In the genomic region with DNA sequence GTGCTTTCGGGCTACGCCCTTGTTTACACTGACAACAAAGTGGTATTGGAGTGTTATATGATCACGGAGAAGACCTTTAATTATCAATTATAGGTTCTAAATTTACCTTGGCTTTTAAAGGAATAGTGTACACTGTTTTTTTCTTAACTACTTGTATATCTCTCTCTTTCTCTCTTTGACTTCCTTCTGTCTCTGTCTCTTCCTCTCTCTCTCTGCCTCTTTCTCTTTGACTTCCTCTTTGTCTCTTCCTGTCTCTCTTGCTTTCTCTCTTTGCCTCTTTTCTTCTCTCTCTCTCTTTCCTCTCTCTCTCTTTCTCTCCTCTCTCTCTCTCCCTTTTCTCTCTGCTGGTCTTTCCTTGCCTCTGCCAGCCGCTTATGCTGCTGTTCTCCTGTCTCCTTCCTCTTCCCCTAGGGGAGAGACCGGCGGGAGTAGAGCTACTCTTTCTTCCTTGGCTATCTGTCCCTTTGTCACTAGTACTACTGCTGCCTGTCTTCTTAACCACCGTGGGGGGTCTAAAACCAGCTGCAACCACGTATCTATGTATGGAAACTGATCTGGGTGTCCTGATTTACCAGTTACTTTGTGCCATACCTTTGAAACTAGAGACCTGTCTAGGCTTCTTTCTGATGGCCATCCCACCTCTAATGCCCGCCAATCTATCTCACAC, we compare ENCODE assay signal across 1 cellular context.
TF ChIP-seq lines count a peak whose summit lies in the region.

No MANE protein-coding gene starts in this region.

TF ChIP-seq in K562, 482 proteins besides CTCF, POLR2A, EP300 and RAD21 (continued from another document and continues in another):
- TF ChIP-seq, protein P1, sequence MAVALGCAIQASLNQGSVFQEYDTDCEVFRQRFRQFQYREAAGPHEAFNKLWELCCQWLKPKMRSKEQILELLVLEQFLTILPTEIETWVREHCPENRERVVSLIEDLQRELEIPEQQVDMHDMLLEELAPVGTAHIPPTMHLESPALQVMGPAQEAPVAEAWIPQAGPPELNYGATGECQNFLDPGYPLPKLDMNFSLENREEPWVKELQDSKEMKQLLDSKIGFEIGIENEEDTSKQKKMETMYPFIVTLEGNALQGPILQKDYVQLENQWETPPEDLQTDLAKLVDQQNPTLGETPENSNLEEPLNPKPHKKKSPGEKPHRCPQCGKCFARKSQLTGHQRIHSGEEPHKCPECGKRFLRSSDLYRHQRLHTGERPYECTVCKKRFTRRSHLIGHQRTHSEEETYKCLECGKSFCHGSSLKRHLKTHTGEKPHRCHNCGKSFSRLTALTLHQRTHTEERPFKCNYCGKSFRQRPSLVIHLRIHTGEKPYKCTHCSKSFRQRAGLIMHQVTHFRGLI (CRISPR knock-in tag; IDR thresholded peaks at IDR 0.05) = peak; percentile 38; the same call in 1 of the 2 replicates
- no peak for TF ChIP-seq SMC3 (conservative IDR thresholded peaks at IDR 0.05; ENCODE audit: insufficient read depth, low read depth, low read length)
- no peak for TF ChIP-seq ZBTB1 (CRISPR knock-in tag; IDR thresholded peaks at IDR 0.05; ENCODE audit: borderline replicate concordance, low read depth)
- TF ChIP-seq, protein P2, sequence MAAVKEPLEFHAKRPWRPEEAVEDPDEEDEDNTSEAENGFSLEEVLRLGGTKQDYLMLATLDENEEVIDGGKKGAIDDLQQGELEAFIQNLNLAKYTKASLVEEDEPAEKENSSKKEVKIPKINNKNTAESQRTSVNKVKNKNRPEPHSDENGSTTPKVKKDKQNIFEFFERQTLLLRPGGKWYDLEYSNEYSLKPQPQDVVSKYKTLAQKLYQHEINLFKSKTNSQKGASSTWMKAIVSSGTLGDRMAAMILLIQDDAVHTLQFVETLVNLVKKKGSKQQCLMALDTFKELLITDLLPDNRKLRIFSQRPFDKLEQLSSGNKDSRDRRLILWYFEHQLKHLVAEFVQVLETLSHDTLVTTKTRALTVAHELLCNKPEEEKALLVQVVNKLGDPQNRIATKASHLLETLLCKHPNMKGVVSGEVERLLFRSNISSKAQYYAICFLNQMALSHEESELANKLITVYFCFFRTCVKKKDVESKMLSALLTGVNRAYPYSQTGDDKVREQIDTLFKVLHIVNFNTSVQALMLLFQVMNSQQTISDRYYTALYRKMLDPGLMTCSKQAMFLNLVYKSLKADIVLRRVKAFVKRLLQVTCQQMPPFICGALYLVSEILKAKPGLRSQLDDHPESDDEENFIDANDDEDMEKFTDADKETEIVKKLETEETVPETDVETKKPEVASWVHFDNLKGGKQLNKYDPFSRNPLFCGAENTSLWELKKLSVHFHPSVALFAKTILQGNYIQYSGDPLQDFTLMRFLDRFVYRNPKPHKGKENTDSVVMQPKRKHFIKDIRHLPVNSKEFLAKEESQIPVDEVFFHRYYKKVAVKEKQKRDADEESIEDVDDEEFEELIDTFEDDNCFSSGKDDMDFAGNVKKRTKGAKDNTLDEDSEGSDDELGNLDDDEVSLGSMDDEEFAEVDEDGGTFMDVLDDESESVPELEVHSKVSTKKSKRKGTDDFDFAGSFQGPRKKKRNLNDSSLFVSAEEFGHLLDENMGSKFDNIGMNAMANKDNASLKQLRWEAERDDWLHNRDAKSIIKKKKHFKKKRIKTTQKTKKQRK (IDR thresholded peaks at IDR 0.05; ENCODE audit: borderline replicate concordance, low read depth, low read length) = no peak
- TF ChIP-seq HMGN3 (IDR thresholded peaks at IDR 0.05; ENCODE audit: borderline replicate concordance, extremely low read depth, insufficient read length, low read depth, low read length) = no peak
- TF ChIP-seq, protein P3, sequence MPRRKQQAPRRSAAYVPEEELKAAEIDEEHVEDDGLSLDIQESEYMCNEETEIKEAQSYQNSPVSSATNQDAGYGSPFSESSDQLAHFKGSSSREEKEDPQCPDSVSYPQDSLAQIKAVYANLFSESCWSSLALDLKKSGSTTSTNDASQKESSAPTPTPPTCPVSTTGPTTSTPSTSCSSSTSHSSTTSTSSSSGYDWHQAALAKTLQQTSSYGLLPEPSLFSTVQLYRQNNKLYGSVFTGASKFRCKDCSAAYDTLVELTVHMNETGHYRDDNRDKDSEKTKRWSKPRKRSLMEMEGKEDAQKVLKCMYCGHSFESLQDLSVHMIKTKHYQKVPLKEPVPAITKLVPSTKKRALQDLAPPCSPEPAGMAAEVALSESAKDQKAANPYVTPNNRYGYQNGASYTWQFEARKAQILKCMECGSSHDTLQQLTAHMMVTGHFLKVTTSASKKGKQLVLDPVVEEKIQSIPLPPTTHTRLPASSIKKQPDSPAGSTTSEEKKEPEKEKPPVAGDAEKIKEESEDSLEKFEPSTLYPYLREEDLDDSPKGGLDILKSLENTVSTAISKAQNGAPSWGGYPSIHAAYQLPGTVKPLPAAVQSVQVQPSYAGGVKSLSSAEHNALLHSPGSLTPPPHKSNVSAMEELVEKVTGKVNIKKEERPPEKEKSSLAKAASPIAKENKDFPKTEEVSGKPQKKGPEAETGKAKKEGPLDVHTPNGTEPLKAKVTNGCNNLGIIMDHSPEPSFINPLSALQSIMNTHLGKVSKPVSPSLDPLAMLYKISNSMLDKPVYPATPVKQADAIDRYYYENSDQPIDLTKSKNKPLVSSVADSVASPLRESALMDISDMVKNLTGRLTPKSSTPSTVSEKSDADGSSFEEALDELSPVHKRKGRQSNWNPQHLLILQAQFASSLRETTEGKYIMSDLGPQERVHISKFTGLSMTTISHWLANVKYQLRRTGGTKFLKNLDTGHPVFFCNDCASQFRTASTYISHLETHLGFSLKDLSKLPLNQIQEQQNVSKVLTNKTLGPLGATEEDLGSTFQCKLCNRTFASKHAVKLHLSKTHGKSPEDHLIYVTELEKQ (CRISPR knock-in tag; IDR thresholded peaks at IDR 0.05) = no peak
- no peak for TF ChIP-seq ZKSCAN3 (CRISPR knock-in tag; IDR thresholded peaks at IDR 0.05)
- no peak for TF ChIP-seq FOXA3 (CRISPR knock-in tag; conservative IDR thresholded peaks at IDR 0.05 in 1 of 2, IDR thresholded peaks at IDR 0.05 in 1 of 2)
- TF ChIP-seq ZBTB8A (IDR thresholded peaks at IDR 0.05; ENCODE audit: partially characterized antibody) = no peak
- TF ChIP-seq MYBL2 (IDR thresholded peaks at IDR 0.05; ENCODE audit: low read depth) = no peak
- TF ChIP-seq MYBL2 (CRISPR knock-in tag; IDR thresholded peaks at IDR 0.05; ENCODE audit: borderline replicate concordance) = no peak
- TF ChIP-seq SREBF1 (IDR thresholded peaks at IDR 0.05; ENCODE audit: borderline replicate concordance, low read depth, low read length) = no peak
- TF ChIP-seq ZNF224 (CRISPR knock-in tag; IDR thresholded peaks at IDR 0.05) = no peak
- TF ChIP-seq, protein P4, sequence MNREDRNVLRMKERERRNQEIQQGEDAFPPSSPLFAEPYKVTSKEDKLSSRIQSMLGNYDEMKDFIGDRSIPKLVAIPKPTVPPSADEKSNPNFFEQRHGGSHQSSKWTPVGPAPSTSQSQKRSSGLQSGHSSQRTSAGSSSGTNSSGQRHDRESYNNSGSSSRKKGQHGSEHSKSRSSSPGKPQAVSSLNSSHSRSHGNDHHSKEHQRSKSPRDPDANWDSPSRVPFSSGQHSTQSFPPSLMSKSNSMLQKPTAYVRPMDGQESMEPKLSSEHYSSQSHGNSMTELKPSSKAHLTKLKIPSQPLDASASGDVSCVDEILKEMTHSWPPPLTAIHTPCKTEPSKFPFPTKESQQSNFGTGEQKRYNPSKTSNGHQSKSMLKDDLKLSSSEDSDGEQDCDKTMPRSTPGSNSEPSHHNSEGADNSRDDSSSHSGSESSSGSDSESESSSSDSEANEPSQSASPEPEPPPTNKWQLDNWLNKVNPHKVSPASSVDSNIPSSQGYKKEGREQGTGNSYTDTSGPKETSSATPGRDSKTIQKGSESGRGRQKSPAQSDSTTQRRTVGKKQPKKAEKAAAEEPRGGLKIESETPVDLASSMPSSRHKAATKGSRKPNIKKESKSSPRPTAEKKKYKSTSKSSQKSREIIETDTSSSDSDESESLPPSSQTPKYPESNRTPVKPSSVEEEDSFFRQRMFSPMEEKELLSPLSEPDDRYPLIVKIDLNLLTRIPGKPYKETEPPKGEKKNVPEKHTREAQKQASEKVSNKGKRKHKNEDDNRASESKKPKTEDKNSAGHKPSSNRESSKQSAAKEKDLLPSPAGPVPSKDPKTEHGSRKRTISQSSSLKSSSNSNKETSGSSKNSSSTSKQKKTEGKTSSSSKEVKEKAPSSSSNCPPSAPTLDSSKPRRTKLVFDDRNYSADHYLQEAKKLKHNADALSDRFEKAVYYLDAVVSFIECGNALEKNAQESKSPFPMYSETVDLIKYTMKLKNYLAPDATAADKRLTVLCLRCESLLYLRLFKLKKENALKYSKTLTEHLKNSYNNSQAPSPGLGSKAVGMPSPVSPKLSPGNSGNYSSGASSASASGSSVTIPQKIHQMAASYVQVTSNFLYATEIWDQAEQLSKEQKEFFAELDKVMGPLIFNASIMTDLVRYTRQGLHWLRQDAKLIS (CRISPR knock-in tag; IDR thresholded peaks at IDR 0.05) = no peak
- TF ChIP-seq FOXJ2 (tag; IDR thresholded peaks at IDR 0.05) = peak; percentile 57; the same call in 1 of the 2 replicates
- TF ChIP-seq NCOR1 (IDR thresholded peaks at IDR 0.05) = peak; percentile 41; the same call in 1 of the 2 replicates
- TF ChIP-seq RNF2 (IDR thresholded peaks at IDR 0.05) = no peak
- TF ChIP-seq SMARCC2 (IDR thresholded peaks at IDR 0.05; ENCODE audit: low read depth) = no peak
- TF ChIP-seq, protein P5, sequence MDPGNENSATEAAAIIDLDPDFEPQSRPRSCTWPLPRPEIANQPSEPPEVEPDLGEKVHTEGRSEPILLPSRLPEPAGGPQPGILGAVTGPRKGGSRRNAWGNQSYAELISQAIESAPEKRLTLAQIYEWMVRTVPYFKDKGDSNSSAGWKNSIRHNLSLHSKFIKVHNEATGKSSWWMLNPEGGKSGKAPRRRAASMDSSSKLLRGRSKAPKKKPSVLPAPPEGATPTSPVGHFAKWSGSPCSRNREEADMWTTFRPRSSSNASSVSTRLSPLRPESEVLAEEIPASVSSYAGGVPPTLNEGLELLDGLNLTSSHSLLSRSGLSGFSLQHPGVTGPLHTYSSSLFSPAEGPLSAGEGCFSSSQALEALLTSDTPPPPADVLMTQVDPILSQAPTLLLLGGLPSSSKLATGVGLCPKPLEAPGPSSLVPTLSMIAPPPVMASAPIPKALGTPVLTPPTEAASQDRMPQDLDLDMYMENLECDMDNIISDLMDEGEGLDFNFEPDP (CRISPR knock-in tag; IDR thresholded peaks at IDR 0.05) = no peak
- no peak for TF ChIP-seq MTF1 (CRISPR knock-in tag; IDR thresholded peaks at IDR 0.05; ENCODE audit: borderline replicate concordance)
- TF ChIP-seq KAT7 (CRISPR knock-in tag; IDR thresholded peaks at IDR 0.05; ENCODE audit: borderline replicate concordance) = no peak
- no peak for TF ChIP-seq KAT2B (IDR thresholded peaks at IDR 0.05; ENCODE audit: low read depth, low read length)
- no peak for TF ChIP-seq EZH2 (IDR thresholded peaks at IDR 0.05; ENCODE audit: borderline replicate concordance, low read depth, low read length)
- TF ChIP-seq, protein P6, sequence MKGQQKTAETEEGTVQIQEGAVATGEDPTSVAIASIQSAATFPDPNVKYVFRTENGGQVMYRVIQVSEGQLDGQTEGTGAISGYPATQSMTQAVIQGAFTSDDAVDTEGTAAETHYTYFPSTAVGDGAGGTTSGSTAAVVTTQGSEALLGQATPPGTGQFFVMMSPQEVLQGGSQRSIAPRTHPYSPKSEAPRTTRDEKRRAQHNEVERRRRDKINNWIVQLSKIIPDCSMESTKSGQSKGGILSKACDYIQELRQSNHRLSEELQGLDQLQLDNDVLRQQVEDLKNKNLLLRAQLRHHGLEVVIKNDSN (CRISPR knock-in tag; IDR thresholded peaks at IDR 0.05) = no peak
- no peak for TF ChIP-seq PYGO2 (tag; IDR thresholded peaks at IDR 0.05)
- TF ChIP-seq, protein P7, sequence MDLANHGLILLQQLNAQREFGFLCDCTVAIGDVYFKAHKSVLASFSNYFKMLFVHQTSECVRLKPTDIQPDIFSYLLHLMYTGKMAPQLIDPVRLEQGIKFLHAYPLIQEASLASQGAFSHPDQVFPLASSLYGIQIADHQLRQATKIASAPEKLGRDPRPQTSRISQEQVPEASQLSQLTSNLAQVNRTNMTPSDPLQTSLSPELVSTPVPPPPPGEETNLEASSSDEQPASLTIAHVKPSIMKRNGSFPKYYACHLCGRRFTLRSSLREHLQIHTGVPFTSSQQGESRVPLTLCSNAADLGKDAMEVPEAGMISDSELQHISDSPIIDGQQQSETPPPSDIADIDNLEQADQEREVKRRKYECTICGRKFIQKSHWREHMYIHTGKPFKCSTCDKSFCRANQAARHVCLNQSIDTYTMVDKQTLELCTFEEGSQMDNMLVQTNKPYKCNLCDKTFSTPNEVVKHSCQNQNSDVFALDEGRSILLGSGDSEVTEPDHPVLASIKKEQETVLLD (IDR thresholded peaks at IDR 0.05) = 0 out of 2 replicates have a peak, but pooled peaks have one; percentile 60
- no peak for TF ChIP-seq ATF7 (IDR thresholded peaks at IDR 0.05)
- TF ChIP-seq, protein P8, sequence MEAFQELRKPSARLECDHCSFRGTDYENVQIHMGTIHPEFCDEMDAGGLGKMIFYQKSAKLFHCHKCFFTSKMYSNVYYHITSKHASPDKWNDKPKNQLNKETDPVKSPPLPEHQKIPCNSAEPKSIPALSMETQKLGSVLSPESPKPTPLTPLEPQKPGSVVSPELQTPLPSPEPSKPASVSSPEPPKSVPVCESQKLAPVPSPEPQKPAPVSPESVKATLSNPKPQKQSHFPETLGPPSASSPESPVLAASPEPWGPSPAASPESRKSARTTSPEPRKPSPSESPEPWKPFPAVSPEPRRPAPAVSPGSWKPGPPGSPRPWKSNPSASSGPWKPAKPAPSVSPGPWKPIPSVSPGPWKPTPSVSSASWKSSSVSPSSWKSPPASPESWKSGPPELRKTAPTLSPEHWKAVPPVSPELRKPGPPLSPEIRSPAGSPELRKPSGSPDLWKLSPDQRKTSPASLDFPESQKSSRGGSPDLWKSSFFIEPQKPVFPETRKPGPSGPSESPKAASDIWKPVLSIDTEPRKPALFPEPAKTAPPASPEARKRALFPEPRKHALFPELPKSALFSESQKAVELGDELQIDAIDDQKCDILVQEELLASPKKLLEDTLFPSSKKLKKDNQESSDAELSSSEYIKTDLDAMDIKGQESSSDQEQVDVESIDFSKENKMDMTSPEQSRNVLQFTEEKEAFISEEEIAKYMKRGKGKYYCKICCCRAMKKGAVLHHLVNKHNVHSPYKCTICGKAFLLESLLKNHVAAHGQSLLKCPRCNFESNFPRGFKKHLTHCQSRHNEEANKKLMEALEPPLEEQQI (IDR thresholded peaks at IDR 0.05) = no peak
- no peak for TF ChIP-seq ADNP (tag; IDR thresholded peaks at IDR 0.05)
- TF ChIP-seq, protein P9, sequence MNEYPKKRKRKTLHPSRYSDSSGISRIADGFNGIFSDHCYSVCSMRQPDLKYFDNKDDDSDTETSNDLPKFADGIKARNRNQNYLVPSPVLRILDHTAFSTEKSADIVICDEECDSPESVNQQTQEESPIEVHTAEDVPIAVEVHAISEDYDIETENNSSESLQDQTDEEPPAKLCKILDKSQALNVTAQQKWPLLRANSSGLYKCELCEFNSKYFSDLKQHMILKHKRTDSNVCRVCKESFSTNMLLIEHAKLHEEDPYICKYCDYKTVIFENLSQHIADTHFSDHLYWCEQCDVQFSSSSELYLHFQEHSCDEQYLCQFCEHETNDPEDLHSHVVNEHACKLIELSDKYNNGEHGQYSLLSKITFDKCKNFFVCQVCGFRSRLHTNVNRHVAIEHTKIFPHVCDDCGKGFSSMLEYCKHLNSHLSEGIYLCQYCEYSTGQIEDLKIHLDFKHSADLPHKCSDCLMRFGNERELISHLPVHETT (CRISPR knock-in tag; conservative IDR thresholded peaks at IDR 0.05 in 1 of 2, IDR thresholded peaks at IDR 0.05 in 1 of 2) = no peak
- TF ChIP-seq, protein P10, sequence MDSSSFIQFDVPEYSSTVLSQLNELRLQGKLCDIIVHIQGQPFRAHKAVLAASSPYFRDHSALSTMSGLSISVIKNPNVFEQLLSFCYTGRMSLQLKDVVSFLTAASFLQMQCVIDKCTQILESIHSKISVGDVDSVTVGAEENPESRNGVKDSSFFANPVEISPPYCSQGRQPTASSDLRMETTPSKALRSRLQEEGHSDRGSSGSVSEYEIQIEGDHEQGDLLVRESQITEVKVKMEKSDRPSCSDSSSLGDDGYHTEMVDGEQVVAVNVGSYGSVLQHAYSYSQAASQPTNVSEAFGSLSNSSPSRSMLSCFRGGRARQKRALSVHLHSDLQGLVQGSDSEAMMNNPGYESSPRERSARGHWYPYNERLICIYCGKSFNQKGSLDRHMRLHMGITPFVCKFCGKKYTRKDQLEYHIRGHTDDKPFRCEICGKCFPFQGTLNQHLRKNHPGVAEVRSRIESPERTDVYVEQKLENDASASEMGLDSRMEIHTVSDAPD (CRISPR knock-in tag; IDR thresholded peaks at IDR 0.05) = no peak
- TF ChIP-seq TCF3 (CRISPR knock-in tag; IDR thresholded peaks at IDR 0.05) = no peak
